In genomic region chr19:33402421-33403220, GRCh38 we compare ENCODE assay signal across 14 cellular contexts. TPM values are rescaled to one million over a fixed set of nuclear protein-coding genes. Genes with fewer than 3 reads are reported as not detected.
DNase-seq lines count a peak whose midpoint lies in the region; ATAC-seq and TF ChIP-seq lines count a peak whose summit lies in the region.
"Had no signal": no experiment of that assay in that cellular context is flagged by ENCODE, and none has a peak within 500 bp of the region (broad histone marks: within the 10 kb centered on the region; RNA-seq: fewer than 3 reads in every experiment).

No MANE protein-coding gene starts in this region.

- no peaks in the 10 kb centered on the region for H3K79me2 ChIP-seq in HCT116 (ENCODE audit: insufficient read depth, low read length)

- H3K27me3 ChIP-seq in HCT116 (ENCODE audit: insufficient read depth, low read length) (no peaks in the 10 kb centered on the region), ovary (no peaks in the 10 kb centered on the region)
- H3K27me3 ChIP-seq: gastrocnemius medialis had no signal

- no peaks in the 10 kb centered on the region for H3K36me3 ChIP-seq in HCT116 (ENCODE audit: control insufficient read depth in 1 of 2, insufficient read depth in 2 of 2, low read length in 2 of 2)
- H3K36me3 ChIP-seq in ovary: no peaks in the 10 kb centered on the region
- H3K36me3 ChIP-seq: gastrocnemius medialis, prostate gland had no signal

- TF ChIP-seq RAD21 in HCT116 (IDR thresholded peaks at IDR 0.05; ENCODE audit: low read depth): peak; percentile 57

- no peak overlapping the region for H3K4me2 ChIP-seq in HCT116 (ENCODE audit: low read length)

- no peak for TF ChIP-seq EP300 in ovary (IDR thresholded peaks at IDR 0.05)

- no peak for TF ChIP-seq POLR2A in HCT116 (IDR thresholded peaks at IDR 0.05; ENCODE audit: borderline replicate concordance, extremely low read depth, insufficient read depth, insufficient read length)
- no peak for TF ChIP-seq POLR2A in ovary (IDR thresholded peaks at IDR 0.05)

- no peaks in the 10 kb centered on the region for H3K4me1 ChIP-seq in HCT116 (ENCODE audit: control insufficient read depth in 1 of 2, insufficient read depth in 2 of 2, low read length in 2 of 2)
- no peaks in the 10 kb centered on the region for H3K4me1 ChIP-seq in ovary (ENCODE audit: insufficient read depth)
- H3K4me1 ChIP-seq: prostate gland had no signal

- no peak overlapping the region for H3K4me3 Mint-ChIP-seq in stimulated activated effector memory CD8-positive, alpha-beta T cell treated with anti-CD3 and anti-CD28 coated beads, Interleukin-12 subunit alpha, Interleukin-12 subunit beta, amount 100 ng/mL, for 72 hours

- H3K4me3 ChIP-seq in HCT116 (replicated peaks in 1 of 2; ENCODE audit: low read depth in 1 of 2, low read length in 2 of 2): no peak overlapping the region
- no peak overlapping the region for H3K4me3 ChIP-seq in foreskin fibroblast (ENCODE audit: low read depth in 1 of 2, low read length in 2 of 2)
- H3K4me3 ChIP-seq in ovary: no peak overlapping the region
- H3K4me3 ChIP-seq: gastrocnemius medialis, lung, prostate gland had no signal

- H4K20me1 ChIP-seq in HCT116 (ENCODE audit: insufficient read depth): no peaks in the 10 kb centered on the region

- TF ChIP-seq CTCF in HCT116 (IDR thresholded peaks at IDR 0.05 in 2 of 3, conservative IDR thresholded peaks at IDR 0.05 in 1 of 3; ENCODE audit: borderline replicate concordance in 1 of 3, insufficient read depth in 1 of 3, low read depth in 2 of 3, low read length in 2 of 3): peak; percentile 10 to 62 (median 23); a peak in 3 of 6 replicates
- peak; percentile 8 for TF ChIP-seq CTCF in foreskin fibroblast (IDR thresholded peaks at IDR 0.05; ENCODE audit: low read depth, low read length)
- TF ChIP-seq CTCF in ovary (IDR thresholded peaks at IDR 0.05): no peak

- DNase-seq in HCT116 (ENCODE audit: low read depth, low spot score) (no peak), NCI-H524 (lab: John Stamatoyannopoulos, UW) (peak; percentile 57 to 73), foreskin fibroblast (no peak), ovary (peak in 3 of 5 donors; percentile 5 to 34 (median 15)), glomerular visceral epithelial cell (ENCODE audit: extremely low spot score) (no peak), NCI-H226 (no peak)
- no peak for DNase-seq in stimulated activated effector memory CD8-positive, alpha-beta T cell treated with anti-CD3 and anti-CD28 coated beads, Interleukin-12 subunit alpha, Interleukin-12 subunit beta, amount 100 ng/mL, for 72 hours (ENCODE audit: low spot score in 2 of 2)
- DNase-seq: activated CD8-positive, alpha-beta memory T cell treated with anti-CD3 and anti-CD28 coated beads, Interleukin-2, amount 50 U/mL, for 4 hours; COR-L47; SHP77 had no signal

- H3K27ac Mint-ChIP-seq in stimulated activated effector memory CD8-positive, alpha-beta T cell treated with anti-CD3 and anti-CD28 coated beads, Interleukin-12 subunit alpha, Interleukin-12 subunit beta, amount 100 ng/mL, for 72 hours: no peak overlapping the region

- RAD21 ChIA-PET in HCT116 (lab: Charles Lee; ENCODE audit: low non-redundant PET in 1 of 2, low total read pairs in 2 of 2, uncharacterized antibody in 2 of 2, unreplicated experiment in 2 of 2): no interaction called here

- ATAC-seq in HCT116 (peak; percentile 24; the same call in 1 of the 2 replicates), HG02970 (IDR thresholded peaks at IDR 0.05; ENCODE audit: low FRiP score, unreplicated experiment) (no peak)
- ATAC-seq in stimulated activated effector memory CD8-positive, alpha-beta T cell treated with anti-CD3 and anti-CD28 coated beads, Interleukin-12 subunit alpha, Interleukin-12 subunit beta, amount 100 ng/mL, for 72 hours: no peak
- ATAC-seq: gastrocnemius medialis had no signal

- H3K9me2 ChIP-seq in HCT116 (ENCODE audit: insufficient read depth): no peaks in the 10 kb centered on the region

- no peaks in the 10 kb centered on the region for H3K9me3 ChIP-seq in HCT116 (ENCODE audit: control insufficient read depth in 1 of 2, insufficient read depth in 1 of 2, low read depth in 1 of 2, low read length in 2 of 2)
- no peaks in the 10 kb centered on the region for H3K9me3 ChIP-seq in ovary
- H3K9me3 ChIP-seq: gastrocnemius medialis, prostate gland had no signal

- 82 to 92% (median 91%) methylated on average over 16 to 18 of the region's 18 CpGs for WGBS in ovary, 3 donors

- no TSS peak for BruUV-seq in HCT116 (replicated peaks; lab: Mats Ljungman, UMichigan)

- H3K4me1 Mint-ChIP-seq in stimulated activated effector memory CD8-positive, alpha-beta T cell treated with anti-CD3 and anti-CD28 coated beads, Interleukin-12 subunit alpha, Interleukin-12 subunit beta, amount 100 ng/mL, for 72 hours: peaks cover 7% of the 10 kb centered on the region

- CTCF ChIA-PET in HCT116 (lab: Charles Lee): no interaction called here

- peaks cover 6% of the 10 kb centered on the region for H3K36me3 Mint-ChIP-seq in stimulated activated effector memory CD8-positive, alpha-beta T cell treated with anti-CD3 and anti-CD28 coated beads, Interleukin-12 subunit alpha, Interleukin-12 subunit beta, amount 100 ng/mL, for 72 hours

- H3K9ac ChIP-seq in HCT116 (ENCODE audit: low read length): no peak overlapping the region

- intact Hi-C loops in HCT116 (cut with micrococcal nuclease): loop anchor here (10.0 kb wide), 1 partner anchor 258 kb away; no protein-coding TSS in a partner anchor
- intact Hi-C loops in ovary (cut with DNase I): loop anchor here in 2 of 4 donors (10.0 kb wide), 1 partner anchor 258 kb away; no protein-coding TSS in a partner anchor

- H3K27ac ChIP-seq in HCT116 (ENCODE audit: low read depth, low read length) (no peak overlapping the region), ovary (no peak overlapping the region)
- H3K27ac ChIP-seq: gastrocnemius medialis, prostate gland had no signal

- H2AFZ ChIP-seq in HCT116 (ENCODE audit: low read depth, low read length, poor library complexity, severe bottlenecking): no peak overlapping the region

- H3K9me3 Mint-ChIP-seq in stimulated activated effector memory CD8-positive, alpha-beta T cell treated with anti-CD3 and anti-CD28 coated beads, Interleukin-12 subunit alpha, Interleukin-12 subunit beta, amount 100 ng/mL, for 72 hours: no peaks in the 10 kb centered on the region

- POLR2A ChIA-PET in HCT116 (lab: Charles Lee): no interaction called here

TF ChIP-seq in HCT116, 20 proteins besides CTCF, POLR2A, EP300 and RAD21:
- TF ChIP-seq TCF7L2 (IDR thresholded peaks at IDR 0.05; ENCODE audit: borderline replicate concordance, extremely low read depth, insufficient read depth, insufficient read length) (no peak), EGR1 (IDR thresholded peaks at IDR 0.05; ENCODE audit: low read depth) (no peak), FOSL1 (IDR thresholded peaks at IDR 0.05; ENCODE audit: low read depth) (no peak), SIN3A (IDR thresholded peaks at IDR 0.05; ENCODE audit: low read depth) (no peak), SP1 (IDR thresholded peaks at IDR 0.05; ENCODE audit: low read depth) (no peak), ZBTB33 (IDR thresholded peaks at IDR 0.05; ENCODE audit: extremely low read depth, insufficient replicate concordance, low read length) (no peak), EZH2 (IDR thresholded peaks at IDR 0.05) (no peak), SRF (IDR thresholded peaks at IDR 0.05; ENCODE audit: low read depth) (no peak), POLR2AphosphoS5 (IDR thresholded peaks at IDR 0.05; ENCODE audit: low read depth, low read length) (no peak), MAX (IDR thresholded peaks at IDR 0.05) (no peak)

RNA-seq across cellular contexts. Expression of gene CEBPG, which starts 29.1 kb away (rescaled TPM):
- total RNA-seq in HCT116 (2021; ENCODE audit: unreplicated experiment): 51.1 TPM
- 36.7 and 42.2 TPM in 2 replicates for polyA plus RNA-seq in HCT116 (2012)
- 10 to 100 TPM in 4 of 7 donors, 1 to 10 TPM in 3; 7.3 to 54.6 (median 12.0) TPM for total RNA-seq in ovary
- polyA plus RNA-seq in ovary: 10 to 100 TPM in 1 of 2 donors, 1 to 10 TPM in 1; 5.6 to 12.1 TPM

Comparison
In these comparisons a context has a peak if more than half of its experiments do, and no peak if none do; other contexts are left out.
1. DNase-seq: peak in NCI-H524 (2 of 2) and ovary (3 of 5); none in HCT116 (single experiment), foreskin fibroblast (0 of 2), stimulated activated effector memory CD8-positive, alpha-beta T cell treated with anti-CD3 and anti-CD28 coated beads, Interleukin-12 subunit alpha, Interleukin-12 subunit beta, amount 100 ng/mL, for 72 hours (0 of 2), glomerular visceral epithelial cell (single experiment) and NCI-H226 (single experiment).
2. CTCF ChIP-seq: peak in HCT116 (3 of 3) and foreskin fibroblast (single experiment); none in ovary (0 of 3).